10 cellular contexts compared by ENCODE assay signal in the genomic region with DNA sequence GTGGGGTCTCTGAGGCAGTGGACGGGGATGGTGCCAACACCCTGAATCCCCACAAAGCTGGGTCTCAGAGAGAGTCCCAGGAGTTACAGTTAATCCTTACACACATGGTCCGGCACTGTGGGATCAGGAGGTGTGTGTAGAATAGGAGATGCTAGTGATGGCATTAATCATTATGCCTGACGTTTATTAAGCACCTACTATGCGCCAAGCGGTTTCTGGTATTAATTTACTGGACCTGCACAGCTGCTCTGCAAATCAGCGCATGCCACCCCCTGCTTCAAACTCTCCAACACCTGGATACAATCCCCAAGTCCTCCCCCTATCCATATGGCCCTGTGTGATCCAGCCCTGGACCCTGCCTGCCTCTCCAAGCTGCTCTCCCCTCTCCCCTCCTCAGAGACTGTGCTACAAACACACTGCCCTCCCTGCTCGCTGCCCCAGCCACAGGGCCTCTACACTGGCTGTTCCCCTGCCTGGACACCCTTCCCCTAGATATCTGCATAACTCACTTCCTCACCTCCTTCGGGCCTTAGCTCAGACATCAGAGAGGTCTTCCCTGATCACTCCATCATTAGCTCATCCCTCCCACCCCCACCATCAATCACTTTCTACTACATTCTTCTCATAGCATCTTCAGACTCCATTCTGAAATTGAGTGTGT.
A peak's percentile ranks its signal among the peaks of the same experiment; 100 is the strongest.
DNase-seq lines count a peak whose midpoint lies in the region; TF ChIP-seq lines count a peak whose summit lies in the region.
"Had no signal": no experiment of that assay in that cellular context is flagged by ENCODE, and none has a peak within 500 bp of the region (broad histone marks: within the 10 kb centered on the region; RNA-seq: fewer than 3 reads in every experiment).

No MANE protein-coding gene starts in this region.

- H3K27ac ChIP-seq in brain microvascular endothelial cell (peak overlapping the region; percentile 81), mesodermal cell (ENCODE audit: low read depth, low read length, severe bottlenecking) (peak overlapping the region; percentile 85), tibial artery (peak overlapping the region; percentile 77 to 86)

- H3K4me1 ChIP-seq in mesodermal cell (ENCODE audit: control insufficient read depth, insufficient read depth, low read length, poor library complexity, severe bottlenecking) (peaks cover 72% of the 10 kb centered on the region), tibial artery (peaks cover 20 to 66% (median 57%) of the 10 kb centered on the region in 4 donors)

- H3K4me3 ChIP-seq in brain microvascular endothelial cell (ENCODE audit: low read depth, low read length) = no peak overlapping the region
- H3K4me3 ChIP-seq in mesodermal cell (ENCODE audit: extremely low read depth, insufficient read depth, low read length, poor library complexity, severe bottlenecking) = no peak overlapping the region
- no peak overlapping the region for H3K4me3 ChIP-seq in tibial artery

- H3K27me3 ChIP-seq in brain microvascular endothelial cell (replicated peaks) (no peaks in the 10 kb centered on the region), tibial artery (no peaks in the 10 kb centered on the region)

- DNase-seq in NCI-H2171 treated with DMSO at 0.1 percent for 48 hours (lab: John Stamatoyannopoulos, UW) (peak; percentile 21), NCI-H2171 (lab: John Stamatoyannopoulos, UW) (no peak), brain microvascular endothelial cell (no peak), tibial artery (no peak), NCI-H1092 (lab: John Stamatoyannopoulos, UW) (no peak), occipital lobe (lab: John Stamatoyannopoulos, UW) (no peak)
- DNase-seq in activated T-cell treated with anti-CD3 and anti-CD28 coated beads, Interleukin-2, amount 50 U/mL, for 1 hour = no peak
- DNase-seq: activated B cell treated with CpG ODN at 0.5 μM for 24 hours, NCI-H510A had no signal

- peaks cover 82% of the 10 kb centered on the region for H3K36me3 ChIP-seq in brain microvascular endothelial cell (replicated peaks)
- peaks cover 80% of the 10 kb centered on the region for H3K36me3 ChIP-seq in mesodermal cell (ENCODE audit: control insufficient read depth, insufficient read depth, low read length)
- peaks cover 15 to 74% (median 60%) of the 10 kb centered on the region in 3 donors for H3K36me3 ChIP-seq in tibial artery

- WGBS in mesodermal cell (ENCODE audit: insufficient coverage in 2 of 2), 2 experiments = 89 to 93% methylated on average over 5 to 7 of the region's 8 CpGs

- H3K9me3 ChIP-seq in mesodermal cell (ENCODE audit: control insufficient read depth, low read length) = no peaks in the 10 kb centered on the region
- H3K9me3 ChIP-seq in tibial artery = no peaks in the 10 kb centered on the region

- in situ Hi-C loops in brain microvascular endothelial cell (cut with HindIII; ENCODE audit: low pct_ligation_motif_present, low sequenced_read_pairs) = loop anchor here (25.0 kb wide), 1 partner anchor 381 kb away; no protein-coding TSS in a partner anchor

- intact Hi-C loops in tibial artery (cut with DNase I; ENCODE audit: low total_unique reads) = loop anchor here (5.0 to 10.0 kb wide), 3 partner anchors 76 to 384 kb away; a partner anchor contains a TSS

- TF ChIP-seq CTCF in brain microvascular endothelial cell (IDR thresholded peaks at IDR 0.05; ENCODE audit: low read depth, low read length, missing control alignments) (no peak), tibial artery (IDR thresholded peaks at IDR 0.05) (no peak)
